Comparison of ENCODE assay signal across 1 cellular context in the genomic region with DNA sequence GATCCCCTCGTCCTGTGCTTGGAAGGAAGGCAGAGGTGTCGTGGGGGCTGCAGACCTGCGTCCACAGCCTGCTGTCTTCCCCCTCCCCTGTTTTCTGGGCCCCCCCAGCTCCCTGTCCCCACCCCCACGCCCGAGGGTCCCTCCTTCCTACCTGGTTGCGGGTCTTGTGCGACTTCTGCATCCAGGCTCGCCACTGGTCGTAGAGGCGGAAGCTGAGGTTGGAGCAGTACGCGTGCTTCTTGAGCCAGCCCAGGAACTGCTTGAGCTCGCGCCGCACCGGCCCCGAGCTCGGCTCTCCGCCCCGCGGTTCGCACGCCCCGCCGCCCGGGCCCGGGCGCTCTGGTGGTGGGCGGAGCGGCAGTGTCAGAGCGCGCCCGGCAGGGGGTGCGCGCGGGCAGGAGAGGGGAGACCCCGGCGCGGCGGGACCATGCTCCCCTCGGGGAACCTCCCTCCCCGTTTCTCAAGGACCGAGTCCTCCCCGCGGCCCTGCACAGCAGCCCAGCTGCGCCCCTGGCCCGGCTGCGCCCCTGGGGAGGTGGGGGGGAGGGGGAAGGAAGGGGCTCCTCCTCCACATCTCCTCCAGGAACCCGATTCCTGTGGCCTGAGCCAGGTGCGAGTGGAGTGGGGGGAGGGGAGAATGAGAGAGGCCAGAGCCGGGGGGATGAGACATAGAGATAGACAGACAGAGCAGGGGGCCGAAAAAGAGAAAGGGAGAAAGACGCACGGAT.
A peak's percentile ranks its signal among the peaks of the same experiment; 100 is the strongest.
TF ChIP-seq lines count a peak whose summit lies in the region.

No MANE protein-coding gene starts in this region.

TF ChIP-seq in HEK293, 187 proteins besides CTCF, POLR2A, EP300 and RAD21 (continued from another document):
- TF ChIP-seq ZNF280C (tag by site-specific recombination; IDR thresholded peaks at IDR 0.05) (no peak), SP3 (tag by site-specific recombination; IDR thresholded peaks at IDR 0.05) (peak; percentile 47), ZNF302 (tag by site-specific recombination; IDR thresholded peaks at IDR 0.05; ENCODE audit: low read depth) (no peak), ZXDB (tag by site-specific recombination; IDR thresholded peaks at IDR 0.05) (peak; percentile 38; the same call in 1 of the 2 replicates), ZNF571 (tag by site-specific recombination; IDR thresholded peaks at IDR 0.05) (no peak), REPIN1 (tag by site-specific recombination; IDR thresholded peaks at IDR 0.05; ENCODE audit: low read depth) (no peak), KLF1 (tag by site-specific recombination; IDR thresholded peaks at IDR 0.05) (peak; percentile 19; the same call in 1 of the 2 replicates), ZNF146 (tag by site-specific recombination; IDR thresholded peaks at IDR 0.05) (no peak), ZBTB20 (tag by site-specific recombination; IDR thresholded peaks at IDR 0.05) (peak; percentile 74), ZNF660 (tag by site-specific recombination; IDR thresholded peaks at IDR 0.05) (peak; percentile 89), ZNF133 (tag by site-specific recombination; IDR thresholded peaks at IDR 0.05) (no peak), ZIC2 (tag by site-specific recombination; IDR thresholded peaks at IDR 0.05) (peak; percentile 93), ZNF792 (tag by site-specific recombination; IDR thresholded peaks at IDR 0.05) (no peak), IKZF3 (tag by site-specific recombination; IDR thresholded peaks at IDR 0.05) (peak; percentile 42; the same call in 1 of the 2 replicates), ZNF658 (tag by site-specific recombination; IDR thresholded peaks at IDR 0.05) (no peak), KLF9 (tag by site-specific recombination; IDR thresholded peaks at IDR 0.05; ENCODE audit: low read depth) (peak; percentile 53; the same call in 1 of the 2 replicates)
- TF ChIP-seq, protein P1, sequence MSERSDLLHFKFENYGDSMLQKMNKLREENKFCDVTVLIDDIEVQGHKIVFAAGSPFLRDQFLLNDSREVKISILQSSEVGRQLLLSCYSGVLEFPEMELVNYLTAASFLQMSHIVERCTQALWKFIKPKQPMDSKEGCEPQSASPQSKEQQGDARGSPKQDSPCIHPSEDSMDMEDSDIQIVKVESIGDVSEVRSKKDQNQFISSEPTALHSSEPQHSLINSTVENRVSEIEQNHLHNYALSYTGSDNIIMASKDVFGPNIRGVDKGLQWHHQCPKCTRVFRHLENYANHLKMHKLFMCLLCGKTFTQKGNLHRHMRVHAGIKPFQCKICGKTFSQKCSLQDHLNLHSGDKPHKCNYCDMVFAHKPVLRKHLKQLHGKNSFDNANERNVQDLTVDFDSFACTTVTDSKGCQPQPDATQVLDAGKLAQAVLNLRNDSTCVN (tag by site-specific recombination; optimal IDR thresholded peaks at IDR 0.05) = peak; percentile 61
- TF ChIP-seq, protein P2, sequence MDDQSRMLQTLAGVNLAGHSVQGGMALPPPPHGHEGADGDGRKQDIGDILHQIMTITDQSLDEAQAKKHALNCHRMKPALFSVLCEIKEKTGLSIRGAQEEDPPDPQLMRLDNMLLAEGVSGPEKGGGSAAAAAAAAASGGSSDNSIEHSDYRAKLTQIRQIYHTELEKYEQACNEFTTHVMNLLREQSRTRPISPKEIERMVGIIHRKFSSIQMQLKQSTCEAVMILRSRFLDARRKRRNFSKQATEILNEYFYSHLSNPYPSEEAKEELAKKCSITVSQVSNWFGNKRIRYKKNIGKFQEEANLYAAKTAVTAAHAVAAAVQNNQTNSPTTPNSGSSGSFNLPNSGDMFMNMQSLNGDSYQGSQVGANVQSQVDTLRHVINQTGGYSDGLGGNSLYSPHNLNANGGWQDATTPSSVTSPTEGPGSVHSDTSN (CRISPR knock-in tag; IDR thresholded peaks at IDR 0.05) = peak; percentile 66; the same call in 1 of the 2 replicates
- TF ChIP-seq, protein P3, sequence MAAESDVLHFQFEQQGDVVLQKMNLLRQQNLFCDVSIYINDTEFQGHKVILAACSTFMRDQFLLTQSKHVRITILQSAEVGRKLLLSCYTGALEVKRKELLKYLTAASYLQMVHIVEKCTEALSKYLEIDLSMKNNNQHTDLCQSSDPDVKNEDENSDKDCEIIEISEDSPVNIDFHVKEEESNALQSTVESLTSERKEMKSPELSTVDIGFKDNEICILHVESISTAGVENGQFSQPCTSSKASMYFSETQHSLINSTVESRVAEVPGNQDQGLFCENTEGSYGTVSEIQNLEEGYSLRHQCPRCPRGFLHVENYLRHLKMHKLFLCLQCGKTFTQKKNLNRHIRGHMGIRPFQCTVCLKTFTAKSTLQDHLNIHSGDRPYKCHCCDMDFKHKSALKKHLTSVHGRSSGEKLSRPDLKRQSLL (tag by site-specific recombination; IDR thresholded peaks at IDR 0.05) = peak; percentile 67
TF ChIP-seq in HEK293: peak in this region for 34.
